ENCODE assay signal across 11 cellular contexts in genomic region chr7:116802144-116802747, GRCh38.
A peak's percentile ranks its signal among the peaks of the same experiment; 100 is the strongest.
DNase-seq lines count a peak whose midpoint lies in the region; ATAC-seq, FAIRE-seq and TF ChIP-seq lines count a peak whose summit lies in the region.
"Had no signal": no experiment of that assay in that cellular context is flagged by ENCODE, and none has a peak within 500 bp of the region (broad histone marks: within the 10 kb centered on the region; RNA-seq: fewer than 3 reads in every experiment).

No MANE protein-coding gene starts in this region.

- peaks cover 21% of the 10 kb centered on the region for H3K4me1 ChIP-seq in HAP-1
- H3K4me1 ChIP-seq in CD8-positive, alpha-beta T cell (ENCODE audit: insufficient read depth, low read length): no peaks in the 10 kb centered on the region

- no peak overlapping the region for H3K4me3 Mint-ChIP-seq in activated T-helper 1 cell treated with anti-CD3 and anti-CD28 coated beads, Interleukin-12 subunit alpha, Interleukin-12 subunit beta, Interleukin-2, Interleukin-4 antibody, amounts not matched to agents 30 ng/mL and 10 ng/mL and 1 ng/mL, durations not matched to agents 14 hours and 24 hours and 36 hours
- peak overlapping the region; percentile 8 for H3K4me3 Mint-ChIP-seq in stimulated activated effector memory CD8-positive, alpha-beta T cell treated with anti-CD3 and anti-CD28 coated beads, Interleukin-12 subunit alpha, Interleukin-12 subunit beta, amount 100 ng/mL, for 72 hours
- no peak overlapping the region for H3K4me3 Mint-ChIP-seq in CD8-positive, alpha-beta T cell
- H3K4me3 Mint-ChIP-seq: activated naive CD4-positive, alpha-beta T cell treated with anti-CD3 and anti-CD28 coated beads, Interleukin-2, amount 10 ng/mL, durations not matched to agents 7 days and 5 days had no signal

- no peaks in the 10 kb centered on the region for H3K27me3 ChIP-seq in HAP-1 (ENCODE audit: low read depth)
- peaks cover 2% of the 10 kb centered on the region for H3K27me3 ChIP-seq in CD8-positive, alpha-beta T cell (ENCODE audit: insufficient read depth, low read length)

- intact Hi-C loops in activated T-helper 1 cell treated with anti-CD3 and anti-CD28 coated beads, Interleukin-12 subunit alpha, Interleukin-12 subunit beta, Interleukin-2, Interleukin-4 antibody, amounts not matched to agents 30 ng/mL and 10 ng/mL and 1 ng/mL, durations not matched to agents 14 hours and 24 hours and 36 hours (cut with micrococcal nuclease): loop anchor here (1.0 to 10.0 kb wide), 5 partner anchors 15 to 667 kb away; partner anchors contain the start of gene CAPZA2
- intact Hi-C loops in CD8-positive, alpha-beta T cell (cut with DNase I, micrococcal nuclease): loop anchor here in 1 of 2 experiments (10.0 kb wide), 1 partner anchor 57 kb away; no protein-coding TSS in a partner anchor

- H3K36me3 Mint-ChIP-seq in activated T-helper 1 cell treated with anti-CD3 and anti-CD28 coated beads, Interleukin-12 subunit alpha, Interleukin-12 subunit beta, Interleukin-2, Interleukin-4 antibody, amounts not matched to agents 30 ng/mL and 10 ng/mL and 1 ng/mL, durations not matched to agents 14 hours and 24 hours and 36 hours (ENCODE audit: low read depth): no peaks in the 10 kb centered on the region
- no peaks in the 10 kb centered on the region for H3K36me3 Mint-ChIP-seq in stimulated activated effector memory CD8-positive, alpha-beta T cell treated with anti-CD3 and anti-CD28 coated beads, Interleukin-12 subunit alpha, Interleukin-12 subunit beta, amount 100 ng/mL, for 72 hours
- H3K36me3 Mint-ChIP-seq in CD8-positive, alpha-beta T cell: no peaks in the 10 kb centered on the region
- H3K36me3 Mint-ChIP-seq: activated naive CD4-positive, alpha-beta T cell treated with anti-CD3 and anti-CD28 coated beads, Interleukin-2, amount 10 ng/mL, durations not matched to agents 7 days and 5 days had no signal

- H3K27me3 Mint-ChIP-seq in activated T-helper 1 cell treated with anti-CD3 and anti-CD28 coated beads, Interleukin-12 subunit alpha, Interleukin-12 subunit beta, Interleukin-2, Interleukin-4 antibody, amounts not matched to agents 30 ng/mL and 10 ng/mL and 1 ng/mL, durations not matched to agents 14 hours and 24 hours and 36 hours (ENCODE audit: insufficient read depth): peaks cover 10% of the 10 kb centered on the region
- peaks cover 14% of the 10 kb centered on the region for H3K27me3 Mint-ChIP-seq in CD8-positive, alpha-beta T cell (ENCODE audit: low read depth)

- no peak overlapping the region for H3K27ac ChIP-seq in CD8-positive, alpha-beta T cell (ENCODE audit: low read depth, low read length)
- H3K27ac ChIP-seq: left ventricle myocardium inferior had no signal

- peak overlapping the region; percentile 64 for H3K27ac Mint-ChIP-seq in activated T-helper 1 cell treated with anti-CD3 and anti-CD28 coated beads, Interleukin-12 subunit alpha, Interleukin-12 subunit beta, Interleukin-2, Interleukin-4 antibody, amounts not matched to agents 30 ng/mL and 10 ng/mL and 1 ng/mL, durations not matched to agents 14 hours and 24 hours and 36 hours
- H3K27ac Mint-ChIP-seq in stimulated activated effector memory CD8-positive, alpha-beta T cell treated with anti-CD3 and anti-CD28 coated beads, Interleukin-12 subunit alpha, Interleukin-12 subunit beta, amount 100 ng/mL, for 72 hours: peak overlapping the region; percentile 77
- H3K27ac Mint-ChIP-seq in CD8-positive, alpha-beta T cell: no peak overlapping the region
- H3K27ac Mint-ChIP-seq: activated naive CD4-positive, alpha-beta T cell treated with anti-CD3 and anti-CD28 coated beads, Interleukin-2, amount 10 ng/mL, durations not matched to agents 7 days and 5 days had no signal

- no peaks in the 10 kb centered on the region for H3K36me3 ChIP-seq in HAP-1 (replicated peaks)
- H3K36me3 ChIP-seq in CD8-positive, alpha-beta T cell (ENCODE audit: insufficient read depth, low read length): no peaks in the 10 kb centered on the region
- H3K36me3 ChIP-seq: left ventricle myocardium inferior had no signal

- POLR2A ChIA-PET in CD8-positive, alpha-beta T cell (lab: Charles Lee): no interaction called here

- CTCF ChIA-PET in CD8-positive, alpha-beta T cell (lab: Charles Lee): no interaction called here

- ATAC-seq in stimulated activated effector memory CD8-positive, alpha-beta T cell treated with anti-CD3 and anti-CD28 coated beads, Interleukin-12 subunit alpha, Interleukin-12 subunit beta, amount 100 ng/mL, for 72 hours: no peak
- no peak for ATAC-seq in CD8-positive, alpha-beta T cell

- in situ Hi-C loops in HAP-1 (cut with MboI; ENCODE audit: low sequenced_read_pairs): loop anchor here (25.0 kb wide), 2 partner anchors 140 to 640 kb away; partner anchors contain the start of gene MET

- peaks cover 16% of the 10 kb centered on the region for H3K4me1 Mint-ChIP-seq in activated T-helper 1 cell treated with anti-CD3 and anti-CD28 coated beads, Interleukin-12 subunit alpha, Interleukin-12 subunit beta, Interleukin-2, Interleukin-4 antibody, amounts not matched to agents 30 ng/mL and 10 ng/mL and 1 ng/mL, durations not matched to agents 14 hours and 24 hours and 36 hours (ENCODE audit: low read depth)
- H3K4me1 Mint-ChIP-seq in stimulated activated effector memory CD8-positive, alpha-beta T cell treated with anti-CD3 and anti-CD28 coated beads, Interleukin-12 subunit alpha, Interleukin-12 subunit beta, amount 100 ng/mL, for 72 hours: peaks cover 20% of the 10 kb centered on the region
- no peaks in the 10 kb centered on the region for H3K4me1 Mint-ChIP-seq in CD8-positive, alpha-beta T cell (ENCODE audit: low read depth)

- TF ChIP-seq CTCF in CD8-positive, alpha-beta T cell (IDR thresholded peaks at IDR 0.05): no peak
- no peak for TF ChIP-seq CTCF in D721Med (IDR thresholded peaks at IDR 0.05; ENCODE audit: insufficient read depth, missing control alignments)

- H3K9me3 ChIP-seq in HAP-1: no peaks in the 10 kb centered on the region
- no peaks in the 10 kb centered on the region for H3K9me3 ChIP-seq in CD8-positive, alpha-beta T cell (ENCODE audit: low read length)
- H3K9me3 ChIP-seq: left ventricle myocardium inferior had no signal

- H3K9me3 Mint-ChIP-seq in activated T-helper 1 cell treated with anti-CD3 and anti-CD28 coated beads, Interleukin-12 subunit alpha, Interleukin-12 subunit beta, Interleukin-2, Interleukin-4 antibody, amounts not matched to agents 30 ng/mL and 10 ng/mL and 1 ng/mL, durations not matched to agents 14 hours and 24 hours and 36 hours: no peaks in the 10 kb centered on the region
- H3K9me3 Mint-ChIP-seq in stimulated activated effector memory CD8-positive, alpha-beta T cell treated with anti-CD3 and anti-CD28 coated beads, Interleukin-12 subunit alpha, Interleukin-12 subunit beta, amount 100 ng/mL, for 72 hours: no peaks in the 10 kb centered on the region
- no peaks in the 10 kb centered on the region for H3K9me3 Mint-ChIP-seq in CD8-positive, alpha-beta T cell
- H3K9me3 Mint-ChIP-seq: activated naive CD4-positive, alpha-beta T cell treated with anti-CD3 and anti-CD28 coated beads, Interleukin-2, amount 10 ng/mL, durations not matched to agents 7 days and 5 days had no signal

- no peak for FAIRE-seq in D721Med (lab: Jason Lieb, UNC)
- FAIRE-seq: small intestine had no signal

- H3K4me3 ChIP-seq in HAP-1: no peak overlapping the region
- H3K4me3 ChIP-seq in CD8-positive, alpha-beta T cell (ENCODE audit: low read depth, low read length): no peak overlapping the region
- H3K4me3 ChIP-seq: left ventricle myocardium inferior had no signal

- DNase-seq in HAP-1 (ENCODE audit: low spot score in 2 of 2) (peak; percentile 37 to 66), foreskin melanocyte (peak; percentile 66), D721Med (ENCODE audit: insufficient read length, low spot score) (no peak), cerebellar nuclear complex (lab: John Stamatoyannopoulos, UW) (no peak), NCI-H524 treated with DMSO at 0.1 percent for 48 hours (lab: John Stamatoyannopoulos, UW) (no peak)
- no peak for DNase-seq in activated T-helper 1 cell treated with anti-CD3 and anti-CD28 coated beads, Interleukin-12 subunit alpha, Interleukin-12 subunit beta, Interleukin-2, Interleukin-4 antibody, amounts not matched to agents 30 ng/mL and 10 ng/mL and 1 ng/mL, durations not matched to agents 14 hours and 24 hours and 36 hours (ENCODE audit: low spot score)
- DNase-seq in stimulated activated effector memory CD8-positive, alpha-beta T cell treated with anti-CD3 and anti-CD28 coated beads, Interleukin-12 subunit alpha, Interleukin-12 subunit beta, amount 100 ng/mL, for 72 hours (ENCODE audit: low spot score in 2 of 2): no peak
- no peak for DNase-seq in CD8-positive, alpha-beta T cell
- DNase-seq: left ventricle myocardium inferior had no signal

Comparison
In these comparisons a context has a peak if more than half of its experiments do, and no peak if none do; other contexts are left out.
1. DNase-seq: peak in HAP-1 (2 of 2) and foreskin melanocyte (single experiment); none in activated T-helper 1 cell treated with anti-CD3 and anti-CD28 coated beads, Interleukin-12 subunit alpha, Interleukin-12 subunit beta, Interleukin-2, Interleukin-4 antibody, amounts not matched to agents 30 ng/mL and 10 ng/mL and 1 ng/mL, durations not matched to agents 14 hours and 24 hours and 36 hours (single experiment), stimulated activated effector memory CD8-positive, alpha-beta T cell treated with anti-CD3 and anti-CD28 coated beads, Interleukin-12 subunit alpha, Interleukin-12 subunit beta, amount 100 ng/mL, for 72 hours (0 of 2), CD8-positive, alpha-beta T cell (0 of 7), D721Med (single experiment), cerebellar nuclear complex (0 of 2) and NCI-H524 treated with DMSO at 0.1 percent for 48 hours (single experiment).